ENCODE assay signal across 1 cellular context in genomic region chr7:85156661-85157213, GRCh38.
TF ChIP-seq lines count a peak whose summit lies in the region.

No MANE protein-coding gene starts in this region.

TF ChIP-seq in GM23338, 12 proteins besides CTCF, POLR2A, EP300 and RAD21 (continued from another document):
- TF ChIP-seq, protein P1, sequence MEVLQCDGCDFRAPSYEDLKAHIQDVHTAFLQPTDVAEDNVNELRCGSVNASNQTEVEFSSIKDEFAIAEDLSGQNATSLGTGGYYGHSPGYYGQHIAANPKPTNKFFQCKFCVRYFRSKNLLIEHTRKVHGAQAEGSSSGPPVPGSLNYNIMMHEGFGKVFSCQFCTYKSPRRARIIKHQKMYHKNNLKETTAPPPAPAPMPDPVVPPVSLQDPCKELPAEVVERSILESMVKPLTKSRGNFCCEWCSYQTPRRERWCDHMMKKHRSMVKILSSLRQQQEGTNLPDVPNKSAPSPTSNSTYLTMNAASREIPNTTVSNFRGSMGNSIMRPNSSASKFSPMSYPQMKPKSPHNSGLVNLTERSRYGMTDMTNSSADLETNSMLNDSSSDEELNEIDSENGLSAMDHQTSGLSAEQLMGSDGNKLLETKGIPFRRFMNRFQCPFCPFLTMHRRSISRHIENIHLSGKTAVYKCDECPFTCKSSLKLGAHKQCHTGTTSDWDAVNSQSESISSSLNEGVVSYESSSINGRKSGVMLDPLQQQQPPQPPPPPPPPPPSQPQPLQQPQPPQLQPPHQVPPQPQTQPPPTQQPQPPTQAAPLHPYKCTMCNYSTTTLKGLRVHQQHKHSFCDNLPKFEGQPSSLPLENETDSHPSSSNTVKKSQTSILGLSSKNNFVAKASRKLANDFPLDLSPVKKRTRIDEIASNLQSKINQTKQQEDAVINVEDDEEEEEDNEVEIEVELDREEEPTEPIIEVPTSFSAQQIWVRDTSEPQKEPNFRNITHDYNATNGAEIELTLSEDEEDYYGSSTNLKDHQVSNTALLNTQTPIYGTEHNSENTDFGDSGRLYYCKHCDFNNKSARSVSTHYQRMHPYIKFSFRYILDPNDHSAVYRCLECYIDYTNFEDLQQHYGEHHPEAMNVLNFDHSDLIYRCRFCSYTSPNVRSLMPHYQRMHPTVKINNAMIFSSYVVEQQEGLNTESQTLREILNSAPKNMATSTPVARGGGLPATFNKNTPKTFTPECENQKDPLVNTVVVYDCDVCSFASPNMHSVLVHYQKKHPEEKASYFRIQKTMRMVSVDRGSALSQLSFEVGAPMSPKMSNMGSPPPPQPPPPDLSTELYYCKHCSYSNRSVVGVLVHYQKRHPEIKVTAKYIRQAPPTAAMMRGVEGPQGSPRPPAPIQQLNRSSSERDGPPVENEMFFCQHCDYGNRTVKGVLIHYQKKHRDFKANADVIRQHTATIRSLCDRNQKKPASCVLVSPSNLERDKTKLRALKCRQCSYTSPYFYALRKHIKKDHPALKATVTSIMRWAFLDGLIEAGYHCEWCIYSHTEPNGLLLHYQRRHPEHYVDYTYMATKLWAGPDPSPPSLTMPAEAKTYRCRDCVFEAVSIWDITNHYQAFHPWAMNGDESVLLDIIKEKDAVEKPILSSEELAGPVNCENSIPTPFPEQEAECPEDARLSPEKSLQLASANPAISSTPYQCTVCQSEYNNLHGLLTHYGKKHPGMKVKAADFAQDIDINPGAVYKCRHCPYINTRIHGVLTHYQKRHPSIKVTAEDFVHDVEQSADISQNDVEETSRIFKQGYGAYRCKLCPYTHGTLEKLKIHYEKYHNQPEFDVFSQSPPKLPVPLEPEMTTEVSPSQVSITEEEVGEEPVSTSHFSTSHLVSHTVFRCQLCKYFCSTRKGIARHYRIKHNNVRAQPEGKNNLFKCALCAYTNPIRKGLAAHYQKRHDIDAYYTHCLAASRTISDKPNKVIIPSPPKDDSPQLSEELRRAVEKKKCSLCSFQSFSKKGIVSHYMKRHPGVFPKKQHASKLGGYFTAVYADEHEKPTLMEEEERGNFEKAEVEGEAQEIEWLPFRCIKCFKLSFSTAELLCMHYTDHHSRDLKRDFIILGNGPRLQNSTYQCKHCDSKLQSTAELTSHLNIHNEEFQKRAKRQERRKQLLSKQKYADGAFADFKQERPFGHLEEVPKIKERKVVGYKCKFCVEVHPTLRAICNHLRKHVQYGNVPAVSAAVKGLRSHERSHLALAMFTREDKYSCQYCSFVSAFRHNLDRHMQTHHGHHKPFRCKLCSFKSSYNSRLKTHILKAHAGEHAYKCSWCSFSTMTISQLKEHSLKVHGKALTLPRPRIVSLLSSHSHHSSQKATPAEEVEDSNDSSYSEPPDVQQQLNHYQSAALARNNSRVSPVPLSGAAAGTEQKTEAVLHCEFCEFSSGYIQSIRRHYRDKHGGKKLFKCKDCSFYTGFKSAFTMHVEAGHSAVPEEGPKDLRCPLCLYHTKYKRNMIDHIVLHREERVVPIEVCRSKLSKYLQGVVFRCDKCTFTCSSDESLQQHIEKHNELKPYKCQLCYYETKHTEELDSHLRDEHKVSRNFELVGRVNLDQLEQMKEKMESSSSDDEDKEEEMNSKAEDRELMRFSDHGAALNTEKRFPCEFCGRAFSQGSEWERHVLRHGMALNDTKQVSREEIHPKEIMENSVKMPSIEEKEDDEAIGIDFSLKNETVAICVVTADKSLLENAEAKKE (CRISPR knock-in tag; IDR thresholded peaks at IDR 0.05) = no peak
- TF ChIP-seq JUNB (IDR thresholded peaks at IDR 0.05; ENCODE audit: unreplicated experiment) = no peak
